In the genomic region with DNA sequence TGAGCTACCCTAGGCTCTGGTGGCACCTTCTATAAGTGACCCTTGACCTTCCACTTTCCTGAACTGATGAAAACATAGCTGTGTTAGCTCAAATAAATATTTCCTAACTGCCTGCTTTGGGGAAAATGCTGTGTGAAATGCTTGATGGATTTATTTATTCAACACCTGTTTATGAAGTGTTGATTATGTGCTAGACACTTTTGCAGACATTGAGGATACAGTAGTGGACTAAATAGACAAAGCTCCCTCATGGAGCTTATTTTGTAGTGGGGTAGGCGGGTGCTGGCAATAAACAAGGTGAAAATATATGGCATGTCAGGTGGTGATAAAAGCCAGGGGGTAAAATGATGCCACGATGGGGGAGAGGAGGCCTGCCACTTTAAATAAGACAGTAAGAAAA, we compare ENCODE assay signal across 28 cellular contexts. TPM values are rescaled to one million over a fixed set of nuclear protein-coding genes. Genes with fewer than 3 reads are reported as not detected.
"Had no signal": no experiment of that assay in that cellular context is flagged by ENCODE, and none has a peak within 500 bp of the region (broad histone marks: within the 10 kb centered on the region; RNA-seq: fewer than 3 reads in every experiment).

No MANE protein-coding gene starts in this region.

- H3K4me3 Mint-ChIP-seq: immature natural killer cell; naive thymus-derived CD8-positive, alpha-beta T cell; nephron; neural crest cell; stimulated activated naive B cell treated with anti-CD40 and anti-IgM and Interleukin-4, amounts not matched to agents 10 μg/mL and 1 μg/mL and 100 μg/mL, for 72 hours had no signal

- H3K4me1 Mint-ChIP-seq: immature natural killer cell; naive thymus-derived CD8-positive, alpha-beta T cell; stimulated activated naive B cell treated with anti-CD40 and anti-IgM and Interleukin-4, amounts not matched to agents 10 μg/mL and 1 μg/mL and 100 μg/mL, for 72 hours had no signal

- H3K36me3 ChIP-seq: lower lobe of right lung, sigmoid colon, stomach, tibial artery, upper lobe of right lung had no signal

- DNase-seq: head of caudate nucleus; hypothalamus; immature natural killer cell; left ventricle myocardium superior; lower lobe of right lung; mammary epithelial cell; mesenchymal stem cell; naive thymus-derived CD8-positive, alpha-beta T cell; nucleus accumbens; right cardiac atrium; sigmoid colon; small intestine; stimulated activated CD4-positive, alpha-beta T cell treated with anti-CD3 and anti-CD28 coated beads, Interleukin-1b, Interleukin-23, amount 100 ng/mL, for 48 hours; stimulated activated CD4-positive, alpha-beta T cell treated with anti-CD3 and anti-CD28 coated beads, Interleukin-2, amount 100 ng/mL, for 48 hours; stimulated activated CD4-positive, alpha-beta T cell treated with anti-CD3 and anti-CD28 coated beads, Interleukin-4, amount 100 ng/mL, for 4 hours; stimulated activated naive B cell treated with anti-CD40 and anti-IgM and Interleukin-4, amounts not matched to agents 10 μg/mL and 1 μg/mL and 100 μg/mL, for 72 hours; stimulated activated naive CD8-positive, alpha-beta T cell treated with anti-CD3 and anti-CD28 coated beads, Interleukin-15, Interleukin-2, amounts not matched to agents 100 U/mL and 50 U/mL, for 24 hours; stomach; testis; tibial artery; trophoblast cell; upper lobe of right lung had no signal

- H3K27ac ChIP-seq: lower lobe of right lung, parathyroid adenoma, sigmoid colon, stomach, testis, tibial artery, upper lobe of right lung had no signal

- H3K36me3 Mint-ChIP-seq: immature natural killer cell; stimulated activated naive B cell treated with anti-CD40 and anti-IgM and Interleukin-4, amounts not matched to agents 10 μg/mL and 1 μg/mL and 100 μg/mL, for 72 hours had no signal

- H3K9me3 Mint-ChIP-seq: immature natural killer cell, nephron, neural crest cell had no signal

- H3K27me3 ChIP-seq: sigmoid colon, stomach, testis, tibial artery, upper lobe of right lung had no signal

- H3K9ac ChIP-seq: parathyroid adenoma had no signal

- FAIRE-seq: islet of Langerhans, small intestine, urothelium cell line had no signal

- ATAC-seq: left ventricle myocardium superior; lower lobe of right lung; naive thymus-derived CD8-positive, alpha-beta T cell; right cardiac atrium; stimulated activated naive B cell treated with anti-CD40 and anti-IgM and Interleukin-4, amounts not matched to agents 10 μg/mL and 1 μg/mL and 100 μg/mL, for 72 hours; stimulated activated naive CD8-positive, alpha-beta T cell treated with anti-CD3 and anti-CD28 coated beads, Interleukin-15, Interleukin-2, amounts not matched to agents 100 U/mL and 50 U/mL, for 24 hours; upper lobe of right lung had no signal

- H3K79me2 ChIP-seq: parathyroid adenoma had no signal

- H3K9me3 ChIP-seq: lower lobe of right lung, sigmoid colon, stomach, testis, tibial artery, upper lobe of right lung had no signal

- H3K27ac Mint-ChIP-seq: immature natural killer cell; naive thymus-derived CD8-positive, alpha-beta T cell; nephron; progenitor cell of endocrine pancreas; stimulated activated naive B cell treated with anti-CD40 and anti-IgM and Interleukin-4, amounts not matched to agents 10 μg/mL and 1 μg/mL and 100 μg/mL, for 72 hours had no signal

- H2AFZ ChIP-seq: parathyroid adenoma had no signal

- H3K4me3 ChIP-seq: lower lobe of right lung, sigmoid colon, stomach, testis, tibial artery, upper lobe of right lung had no signal

- H3K4me1 ChIP-seq: parathyroid adenoma had no signal

RNA-seq across cellular contexts. Expression of gene TLR3, which starts 50.2 kb away (rescaled TPM):
- total RNA-seq: progenitor cell of endocrine pancreas had no signal
